ENCODE assay signal across 8 cellular contexts in the genomic region with DNA sequence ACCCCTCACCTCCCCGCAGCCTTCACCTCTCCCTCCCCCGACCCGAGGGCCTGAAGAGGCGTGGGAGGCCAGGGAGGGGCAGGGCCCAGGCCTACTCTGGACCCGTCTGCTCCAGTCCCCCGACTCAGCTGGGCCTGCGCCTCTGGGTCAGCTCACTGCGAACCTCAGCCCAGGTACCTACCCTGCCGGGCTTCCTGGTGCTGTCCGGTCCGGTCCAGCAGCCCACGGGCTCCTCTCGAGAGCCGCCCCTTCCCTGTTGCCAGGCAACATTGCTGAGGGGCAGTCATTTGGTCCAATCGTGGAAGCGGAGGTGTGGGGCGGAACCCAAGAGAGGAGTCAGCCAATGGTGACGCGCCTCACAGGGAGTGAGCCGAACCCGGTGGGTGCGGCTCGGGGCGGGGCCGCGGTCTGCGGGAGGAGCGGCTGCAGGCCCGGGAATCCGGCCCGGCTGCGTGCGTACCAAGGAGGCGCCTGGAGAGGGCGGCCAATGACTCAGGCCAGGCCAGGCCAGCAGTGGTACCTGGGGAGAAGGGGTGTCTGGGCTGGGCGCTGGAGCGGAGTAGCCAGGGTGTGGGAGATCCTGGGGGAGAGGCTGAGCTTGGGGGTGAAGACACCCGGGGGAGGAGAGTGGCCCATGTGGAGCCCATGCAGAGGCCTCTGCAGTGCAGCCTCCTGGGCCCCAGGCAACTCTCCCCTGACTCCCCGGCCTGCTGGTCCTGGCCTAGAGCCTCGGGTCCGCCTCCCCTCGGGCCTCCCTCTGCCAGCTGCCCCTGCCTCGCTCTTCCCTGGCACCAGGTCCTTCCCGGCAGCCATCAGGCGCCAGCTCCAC. TPM values are rescaled to one million over a fixed set of nuclear protein-coding genes. Genes with fewer than 3 reads are reported as not detected.
DNase-seq lines count a peak whose midpoint lies in the region; ATAC-seq and TF ChIP-seq lines count a peak whose summit lies in the region.

A gene with protein sequence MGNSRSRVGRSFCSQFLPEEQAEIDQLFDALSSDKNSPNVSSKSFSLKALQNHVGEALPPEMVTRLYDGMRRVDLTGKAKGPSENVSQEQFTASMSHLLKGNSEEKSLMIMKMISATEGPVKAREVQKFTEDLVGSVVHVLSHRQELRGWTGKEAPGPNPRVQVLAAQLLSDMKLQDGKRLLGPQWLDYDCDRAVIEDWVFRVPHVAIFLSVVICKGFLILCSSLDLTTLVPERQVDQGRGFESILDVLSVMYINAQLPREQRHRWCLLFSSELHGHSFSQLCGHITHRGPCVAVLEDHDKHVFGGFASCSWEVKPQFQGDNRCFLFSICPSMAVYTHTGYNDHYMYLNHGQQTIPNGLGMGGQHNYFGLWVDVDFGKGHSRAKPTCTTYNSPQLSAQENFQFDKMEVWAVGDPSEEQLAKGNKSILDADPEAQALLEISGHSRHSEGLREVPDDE (minus strand): TSS at position 240 of the 829 bp plus-strand sequence. CDS start 6,573 bp downstream, outside the sequence.

- H3K9ac ChIP-seq in muscle layer of colon (ENCODE audit: low read length), result peak within 1 kb of the TSS; percentile 68

- POLR2A ChIA-PET in CD8-positive, alpha-beta memory T cell (lab: Charles Lee), result interaction anchor here (0.5 to 0.8 kb wide), 4 partner anchors 10 to 95 kb away, joined by 3 to 4 read pairs (median 4); no protein-coding TSS in a partner anchor

- DNase-seq in CD8-positive, alpha-beta memory T cell, result peak; percentile 94 to 98 (median 97)
- peak; percentile 94 for DNase-seq in activated T-cell treated with anti-CD3 and anti-CD28 coated beads, Interleukin-2, amount 50 U/mL, for 4 hours
- DNase-seq in stimulated activated CD8-positive, alpha-beta memory T cell treated with anti-CD3 and anti-CD28 coated beads, Interleukin-7, amount 100 ng/mL, for 24 hours (ENCODE audit: low read depth), result peak; percentile 97

- ATAC-seq in GM19438 (IDR thresholded peaks at IDR 0.05; ENCODE audit: low read depth, unreplicated experiment), result peak; percentile 92
- ATAC-seq in HG03575 (IDR thresholded peaks at IDR 0.05; ENCODE audit: extremely low read depth, insufficient number of reproducible peaks, low FRiP score, unreplicated experiment), result peak; percentile 82
- peak; percentile 97 to 98 for ATAC-seq in activated T-cell treated with anti-CD3 and anti-CD28 coated beads, Interleukin-2, amount 50 U/mL, for 4 hours

- peaks cover 40 to 62% (median 52%) of the 10 kb centered on the region in 3 donors for H3K4me1 Mint-ChIP-seq in CD8-positive, alpha-beta memory T cell
- H3K4me1 Mint-ChIP-seq in activated T-cell treated with anti-CD3 and anti-CD28 coated beads, Interleukin-2, amount 50 U/mL, for 4 hours (ENCODE audit: low read depth), result peaks cover 53% of the 10 kb centered on the region

- no peaks in the 10 kb centered on the region for H3K9me3 Mint-ChIP-seq in CD8-positive, alpha-beta memory T cell
- H3K9me3 Mint-ChIP-seq in activated T-cell treated with anti-CD3 and anti-CD28 coated beads, Interleukin-2, amount 50 U/mL, for 4 hours, result no peaks in the 10 kb centered on the region

- H3K4me1 ChIP-seq in CD8-positive, alpha-beta memory T cell (ENCODE audit: insufficient read depth, low read length), result peaks cover 56% of the 10 kb centered on the region
- H3K4me1 ChIP-seq in esophagus (ENCODE audit: control insufficient read depth in 2 of 2, insufficient read depth in 2 of 2, low read length in 1 of 2) (peaks cover 5 to 26% of the 10 kb centered on the region in 2 donors), muscle layer of colon (ENCODE audit: insufficient read depth, low read length) (peaks cover 22% of the 10 kb centered on the region)

- H3K27ac Mint-ChIP-seq in CD8-positive, alpha-beta memory T cell, result peak within 1 kb of the TSS; percentile 6 to 97 (median 87)

- WGBS in esophagus, 2 donors, result 1 to 2% methylated on average over 39 to 45 of the region's 45 CpGs

- CTCF ChIA-PET in CD8-positive, alpha-beta memory T cell (lab: Charles Lee), result interaction anchor here (1.3 to 6.7 kb wide), 11 partner anchors 8 to 548 kb away, joined by 3 to 69 read pairs (median 11); partner anchors contain the start of gene COTL1

- no peaks in the 10 kb centered on the region for H3K27me3 Mint-ChIP-seq in CD8-positive, alpha-beta memory T cell
- no peaks in the 10 kb centered on the region for H3K27me3 Mint-ChIP-seq in activated T-cell treated with anti-CD3 and anti-CD28 coated beads, Interleukin-2, amount 50 U/mL, for 4 hours (ENCODE audit: low read depth)

- H3K27ac ChIP-seq in CD8-positive, alpha-beta memory T cell (ENCODE audit: low read depth, low read length), result peak within 1 kb of the TSS; percentile 73
- H3K27ac ChIP-seq in esophagus (ENCODE audit: low read depth in 2 of 2, low read length in 1 of 2) (peak within 1 kb of the TSS; percentile 84 to 94), muscle layer of colon (ENCODE audit: low read depth, low read length) (peak within 1 kb of the TSS; percentile 71)

- peaks cover 0 to 9% (median 3%) of the 10 kb centered on the region in 3 donors for H3K36me3 Mint-ChIP-seq in CD8-positive, alpha-beta memory T cell
- H3K36me3 Mint-ChIP-seq in activated T-cell treated with anti-CD3 and anti-CD28 coated beads, Interleukin-2, amount 50 U/mL, for 4 hours (ENCODE audit: insufficient read depth), result no peaks in the 10 kb centered on the region

- H3K4me3 Mint-ChIP-seq in CD8-positive, alpha-beta memory T cell, result peak within 1 kb of the TSS; percentile 83 to 96 (median 88)
- peak within 1 kb of the TSS; percentile 87 for H3K4me3 Mint-ChIP-seq in activated T-cell treated with anti-CD3 and anti-CD28 coated beads, Interleukin-2, amount 50 U/mL, for 4 hours

- no peaks in the 10 kb centered on the region for H3K27me3 ChIP-seq in CD8-positive, alpha-beta memory T cell (ENCODE audit: insufficient read depth, low read length, poor library complexity, severe bottlenecking)
- H3K27me3 ChIP-seq in esophagus (ENCODE audit: control insufficient read depth in 1 of 2, insufficient read depth in 2 of 2, low read length in 2 of 2), result no peaks in the 10 kb centered on the region
- H3K27me3 ChIP-seq in muscle layer of colon (ENCODE audit: control insufficient read depth in 1 of 2, insufficient read depth in 2 of 2, low read length in 2 of 2), result no peaks in the 10 kb centered on the region

- peak within 1 kb of the TSS; percentile 95 for H3K4me3 ChIP-seq in CD8-positive, alpha-beta memory T cell (ENCODE audit: low read length)
- H3K4me3 ChIP-seq in esophagus (ENCODE audit: low read depth in 1 of 2, low read length in 2 of 2) (peak within 1 kb of the TSS; percentile 73 to 76), muscle layer of colon (ENCODE audit: low read depth in 1 of 2, low read length in 2 of 2) (peak within 1 kb of the TSS; percentile 89 to 95)

- no peaks in the 10 kb centered on the region for H3K36me3 ChIP-seq in CD8-positive, alpha-beta memory T cell (ENCODE audit: insufficient read depth, low read length)
- H3K36me3 ChIP-seq in esophagus (ENCODE audit: control insufficient read depth in 2 of 2, insufficient read depth in 2 of 2, low read length in 1 of 2) (no peaks in the 10 kb centered on the region), muscle layer of colon (ENCODE audit: insufficient read depth, low read length) (peaks cover 9% of the 10 kb centered on the region)

- no peaks in the 10 kb centered on the region for H3K9me3 ChIP-seq in CD8-positive, alpha-beta memory T cell (ENCODE audit: low read length)
- H3K9me3 ChIP-seq in esophagus (ENCODE audit: control insufficient read depth in 2 of 2, insufficient read depth in 1 of 2, low read depth in 1 of 2, low read length in 1 of 2), result no peaks in the 10 kb centered on the region
- no peaks in the 10 kb centered on the region for H3K9me3 ChIP-seq in muscle layer of colon (ENCODE audit: low read length)

TF ChIP-seq in PFSK-1, 5 proteins besides CTCF, POLR2A, EP300 and RAD21:
- TF ChIP-seq FOXP2 (optimal IDR thresholded peaks at IDR 0.05; ENCODE audit: borderline replicate concordance, extremely low read depth, extremely low read length, insufficient read depth) (peak; percentile 31), TAF1 (IDR thresholded peaks at IDR 0.05; ENCODE audit: borderline replicate concordance, insufficient read depth, low read length) (no peak), POLR2AphosphoS5 (IDR thresholded peaks at IDR 0.05; ENCODE audit: low read depth, low read length) (peak; percentile 91), SIN3A (IDR thresholded peaks at IDR 0.05; ENCODE audit: borderline replicate concordance, insufficient read depth, low read length) (no peak)

RNA-seq across cellular contexts. Expression of the gene that starts here (rescaled TPM):
- total RNA-seq in CD8-positive, alpha-beta memory T cell, result 1 to 10 TPM; 6.7 to 7.7 TPM
- polyA plus RNA-seq in CD8-positive, alpha-beta memory T cell, result 7.8 TPM
- polyA plus RNA-seq in PFSK-1 (2012; ENCODE audit: insufficient read length, low read depth), result 10.5 TPM
- 1 to 10 TPM; 2.2 to 2.7 (median 2.4) TPM for total RNA-seq in activated T-cell treated with anti-CD3 and anti-CD28 coated beads, Interleukin-2, amount 50 U/mL, for 4 hours
- polyA plus RNA-seq in esophagus, result 10 to 100 TPM in 1 of 2 donors, 1 to 10 TPM in 1; 9.5 to 13.8 TPM

Comparison
In these comparisons a context has a peak if more than half of its experiments do, and no peak if none do; other contexts are left out.
1. Peak in every context shown above with its lines: DNase-seq, ATAC-seq, H3K4me3 ChIP-seq and H3K27ac ChIP-seq.